In the genomic region with DNA sequence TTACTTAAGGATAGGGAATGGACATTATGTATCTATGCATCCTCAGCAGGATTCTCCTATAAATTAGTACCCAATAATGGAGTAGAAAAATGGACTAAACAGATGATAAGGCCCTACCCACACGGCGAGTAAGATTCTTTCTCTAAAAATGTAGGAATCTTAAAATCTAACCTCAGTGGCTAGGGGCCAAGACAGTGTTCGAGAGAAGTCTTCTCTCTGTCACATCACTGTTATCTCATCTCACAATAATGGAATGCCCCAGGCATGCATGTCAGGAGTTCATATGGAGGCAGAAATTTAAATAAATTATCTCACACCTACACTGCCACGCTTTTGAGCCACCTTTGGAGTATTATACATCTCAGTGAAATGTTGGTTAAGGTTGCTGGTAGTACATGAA, we compare ENCODE assay signal across 8 cellular contexts.
"Had no signal": no experiment of that assay in that cellular context is flagged by ENCODE, and none has a peak within 500 bp of the region (broad histone marks: within the 10 kb centered on the region; RNA-seq: fewer than 3 reads in every experiment).

No MANE protein-coding gene starts in this region.

- H3K4me1 ChIP-seq: HAP-1 had no signal

- H3K36me3 Mint-ChIP-seq: IgD-negative memory B cell had no signal

- FAIRE-seq: H54, HepG2 had no signal

- H3K36me3 ChIP-seq: HAP-1 had no signal

- H3K4me3 Mint-ChIP-seq: GM23338, HFFc6, IgD-negative memory B cell had no signal

- H3K9me3 Mint-ChIP-seq: GM23338, HFFc6 had no signal

- DNase-seq: HFFc6, KBM-7 had no signal

- H3K4me2 ChIP-seq: GM23338 had no signal

- H2AFZ ChIP-seq: GM23338 had no signal

- H3K27ac Mint-ChIP-seq: GM23338, HFFc6, IgD-negative memory B cell had no signal

- H3K9me3 ChIP-seq: HAP-1 had no signal

- H3K27ac ChIP-seq: HL-60 had no signal

- H3K4me3 ChIP-seq: GM23338, HAP-1 had no signal
